In genomic region chr19:44401108-44401786, GRCh38 we compare ENCODE assay signal across 8 cellular contexts. TPM values are rescaled to one million over a fixed set of nuclear protein-coding genes. Genes with fewer than 3 reads are reported as not detected.
DNase-seq lines count a peak whose midpoint lies in the region; ATAC-seq and TF ChIP-seq lines count a peak whose summit lies in the region.

TSS of gene ZNF285 (minus strand) at chr19:44401608. CDS start at chr19:44397213, 4,395 bp downstream.

- H3K27me3 Mint-ChIP-seq in Calu3 (ENCODE audit: unreplicated experiment): no peaks in the 10 kb centered on the region
- peaks cover 2% of the 10 kb centered on the region for H3K27me3 Mint-ChIP-seq in activated T-helper 1 cell treated with anti-CD3 and anti-CD28 coated beads, Interleukin-12 subunit alpha, Interleukin-12 subunit beta, Interleukin-2, Interleukin-4 antibody, amounts not matched to agents 30 ng/mL and 10 ng/mL and 1 ng/mL, durations not matched to agents 14 hours and 24 hours and 36 hours (ENCODE audit: insufficient read depth)

- BruUV-seq in Calu3 (replicated peaks; lab: Mats Ljungman, UMichigan): TSS peak; percentile 50

- H3K4me1 Mint-ChIP-seq in Calu3 (ENCODE audit: low read depth, unreplicated experiment): no peaks in the 10 kb centered on the region
- peaks cover 5% of the 10 kb centered on the region for H3K4me1 Mint-ChIP-seq in activated T-helper 1 cell treated with anti-CD3 and anti-CD28 coated beads, Interleukin-12 subunit alpha, Interleukin-12 subunit beta, Interleukin-2, Interleukin-4 antibody, amounts not matched to agents 30 ng/mL and 10 ng/mL and 1 ng/mL, durations not matched to agents 14 hours and 24 hours and 36 hours (ENCODE audit: low read depth)

- H3K4me3 ChIP-seq in HUES64 (ENCODE audit: low read length): peak within 1 kb of the TSS; percentile 81
- peak within 1 kb of the TSS; percentile 56 for H3K4me3 ChIP-seq in neuron (ENCODE audit: low read length)
- peak within 1 kb of the TSS; percentile 87 to 94 for H3K4me3 ChIP-seq in stomach smooth muscle (ENCODE audit: low read length in 2 of 2)

- CTCF ChIA-PET in Calu3 (lab: Charles Lee): no interaction called here

- 2% methylated on average over 34 of the region's 38 CpGs for WGBS in HUES64

- peaks cover 12% of the 10 kb centered on the region for H3K9me3 Mint-ChIP-seq in Calu3 (ENCODE audit: low read depth, unreplicated experiment)
- peaks cover 44% of the 10 kb centered on the region for H3K9me3 Mint-ChIP-seq in activated T-helper 1 cell treated with anti-CD3 and anti-CD28 coated beads, Interleukin-12 subunit alpha, Interleukin-12 subunit beta, Interleukin-2, Interleukin-4 antibody, amounts not matched to agents 30 ng/mL and 10 ng/mL and 1 ng/mL, durations not matched to agents 14 hours and 24 hours and 36 hours

- H3K4me1 ChIP-seq in HUES64 (ENCODE audit: insufficient read depth, low read length): no peaks in the 10 kb centered on the region
- H3K4me1 ChIP-seq in foreskin keratinocyte: no peaks in the 10 kb centered on the region
- H3K4me1 ChIP-seq in neuron (ENCODE audit: insufficient read depth, low read length): peaks cover 5% of the 10 kb centered on the region
- H3K4me1 ChIP-seq in stomach smooth muscle (ENCODE audit: control insufficient read depth, insufficient read depth, low read length): peaks cover 5% of the 10 kb centered on the region

- H3K4me3 Mint-ChIP-seq in Calu3 (ENCODE audit: low read depth, unreplicated experiment): peak within 1 kb of the TSS; percentile 76
- H3K4me3 Mint-ChIP-seq in activated T-helper 1 cell treated with anti-CD3 and anti-CD28 coated beads, Interleukin-12 subunit alpha, Interleukin-12 subunit beta, Interleukin-2, Interleukin-4 antibody, amounts not matched to agents 30 ng/mL and 10 ng/mL and 1 ng/mL, durations not matched to agents 14 hours and 24 hours and 36 hours: peak within 1 kb of the TSS; percentile 77

- H3K36me3 ChIP-seq in HUES64 (ENCODE audit: insufficient read depth, low read length) (no peaks in the 10 kb centered on the region), neuron (ENCODE audit: insufficient read depth, low read length) (no peaks in the 10 kb centered on the region), stomach smooth muscle (ENCODE audit: control insufficient read depth in 2 of 2, insufficient read depth in 2 of 2, low read length in 2 of 2) (no peaks in the 10 kb centered on the region)

- H3K9ac ChIP-seq in HUES64 (ENCODE audit: low read depth, low read length) (peak within 1 kb of the TSS; percentile 54), stomach smooth muscle (ENCODE audit: low read length in 2 of 2) (peak within 1 kb of the TSS; percentile 64 to 71)

- peak within 1 kb of the TSS; percentile 93 for H2AFZ ChIP-seq in neuron (ENCODE audit: low read depth, low read length)

- H3K27me3 ChIP-seq in HUES64 (ENCODE audit: insufficient read depth, low read length) (no peaks in the 10 kb centered on the region), foreskin keratinocyte (no peaks in the 10 kb centered on the region), neuron (ENCODE audit: insufficient read depth, low read length) (no peaks in the 10 kb centered on the region), stomach smooth muscle (ENCODE audit: control insufficient read depth in 1 of 2, insufficient read depth in 2 of 2, low read length in 2 of 2) (no peaks in the 10 kb centered on the region)

- H3K27ac ChIP-seq in HUES64 (ENCODE audit: low read depth, low read length) (no peak within 1 kb of the TSS), foreskin keratinocyte (no peak within 1 kb of the TSS), stomach smooth muscle (ENCODE audit: low read length) (no peak within 1 kb of the TSS)

- intact Hi-C loops in Calu3 (cut with micrococcal nuclease; ENCODE audit: unreplicated experiment): loop anchor here (2.0 kb wide), 1 partner anchor 44 kb away; the partner anchor contains the start of gene ZNF112
- intact Hi-C loops in activated T-helper 1 cell treated with anti-CD3 and anti-CD28 coated beads, Interleukin-12 subunit alpha, Interleukin-12 subunit beta, Interleukin-2, Interleukin-4 antibody, amounts not matched to agents 30 ng/mL and 10 ng/mL and 1 ng/mL, durations not matched to agents 14 hours and 24 hours and 36 hours (cut with micrococcal nuclease): loop anchor here (1.0 kb wide), 1 partner anchor 99 kb away; the partner anchor contains the start of gene ZNF180

- peak within 1 kb of the TSS; percentile 29 for H3K27ac Mint-ChIP-seq in Calu3 (ENCODE audit: unreplicated experiment)
- peak within 1 kb of the TSS; percentile 31 for H3K27ac Mint-ChIP-seq in activated T-helper 1 cell treated with anti-CD3 and anti-CD28 coated beads, Interleukin-12 subunit alpha, Interleukin-12 subunit beta, Interleukin-2, Interleukin-4 antibody, amounts not matched to agents 30 ng/mL and 10 ng/mL and 1 ng/mL, durations not matched to agents 14 hours and 24 hours and 36 hours

- H3K9me3 ChIP-seq in HUES64 (ENCODE audit: insufficient read depth, low read depth, low read length) (peaks cover 23% of the 10 kb centered on the region; the same call in 1 of the 2 replicates), neuron (ENCODE audit: low read length) (peaks cover 2% of the 10 kb centered on the region), stomach smooth muscle (ENCODE audit: control insufficient read depth in 2 of 2, low read length in 2 of 2) (peaks cover 3 to 8% of the 10 kb centered on the region in 2 donors)

- no peak for TF ChIP-seq CTCF in Calu3 (IDR thresholded peaks at IDR 0.05; ENCODE audit: unreplicated experiment)
- no peak for TF ChIP-seq CTCF in foreskin keratinocyte (conservative IDR thresholded peaks at IDR 0.05)

- ATAC-seq in foreskin keratinocyte: peak; percentile 95
- no peak for ATAC-seq in GM21367 (IDR thresholded peaks at IDR 0.05; ENCODE audit: unreplicated experiment)

- DNase-seq in Calu3 (peak; percentile 97), foreskin keratinocyte (peak; percentile 86 to 95), NCI-H1092 treated with DMSO at 0.1 percent for 48 hours (lab: John Stamatoyannopoulos, UW) (no peak)
- peak; percentile 25 for DNase-seq in activated T-helper 1 cell treated with anti-CD3 and anti-CD28 coated beads, Interleukin-12 subunit alpha, Interleukin-12 subunit beta, Interleukin-2, Interleukin-4 antibody, amounts not matched to agents 30 ng/mL and 10 ng/mL and 1 ng/mL, durations not matched to agents 14 hours and 24 hours and 36 hours (ENCODE audit: low spot score)

- H3K36me3 Mint-ChIP-seq in Calu3 (ENCODE audit: insufficient read depth, unreplicated experiment): peaks cover 11% of the 10 kb centered on the region
- peaks cover 3% of the 10 kb centered on the region for H3K36me3 Mint-ChIP-seq in activated T-helper 1 cell treated with anti-CD3 and anti-CD28 coated beads, Interleukin-12 subunit alpha, Interleukin-12 subunit beta, Interleukin-2, Interleukin-4 antibody, amounts not matched to agents 30 ng/mL and 10 ng/mL and 1 ng/mL, durations not matched to agents 14 hours and 24 hours and 36 hours (ENCODE audit: low read depth)

RNA-seq across cellular contexts. Expression of gene ZNF285, which starts in this region (rescaled TPM):
- total RNA-seq in Calu3 (2022) (5.8 and 6.5 TPM in 2 replicates), foreskin keratinocyte (2.3 and 2.7 TPM in 2 replicates)
- polyA plus RNA-seq in HUES64 (2013, experiment 1 of 2): 1.8 TPM
- polyA plus RNA-seq in HUES64 (2013, experiment 2 of 2): 2.0 TPM
- total RNA-seq in activated T-helper 1 cell treated with anti-CD3 and anti-CD28 coated beads, Interleukin-12 subunit alpha, Interleukin-12 subunit beta, Interleukin-2, Interleukin-4 antibody, amounts not matched to agents 30 ng/mL and 10 ng/mL and 1 ng/mL, durations not matched to agents 14 hours and 24 hours and 36 hours: 0.07 TPM in 1 of 2 replicates, not detected in the other
- polyA plus RNA-seq in foreskin keratinocyte: 0.62 and 0.80 TPM in 2 replicates

Comparison
In these comparisons a context has a peak if more than half of its experiments do, and no peak if none do; other contexts are left out.
1. Peak in DNase-seq in activated T-helper 1 cell treated with anti-CD3 and anti-CD28 coated beads, Interleukin-12 subunit alpha, Interleukin-12 subunit beta, Interleukin-2, Interleukin-4 antibody, amounts not matched to agents 30 ng/mL and 10 ng/mL and 1 ng/mL, durations not matched to agents 14 hours and 24 hours and 36 hours; RNA of the gene not detected or under 1 TPM.